25 cellular contexts compared by ENCODE assay signal in the genomic region with DNA sequence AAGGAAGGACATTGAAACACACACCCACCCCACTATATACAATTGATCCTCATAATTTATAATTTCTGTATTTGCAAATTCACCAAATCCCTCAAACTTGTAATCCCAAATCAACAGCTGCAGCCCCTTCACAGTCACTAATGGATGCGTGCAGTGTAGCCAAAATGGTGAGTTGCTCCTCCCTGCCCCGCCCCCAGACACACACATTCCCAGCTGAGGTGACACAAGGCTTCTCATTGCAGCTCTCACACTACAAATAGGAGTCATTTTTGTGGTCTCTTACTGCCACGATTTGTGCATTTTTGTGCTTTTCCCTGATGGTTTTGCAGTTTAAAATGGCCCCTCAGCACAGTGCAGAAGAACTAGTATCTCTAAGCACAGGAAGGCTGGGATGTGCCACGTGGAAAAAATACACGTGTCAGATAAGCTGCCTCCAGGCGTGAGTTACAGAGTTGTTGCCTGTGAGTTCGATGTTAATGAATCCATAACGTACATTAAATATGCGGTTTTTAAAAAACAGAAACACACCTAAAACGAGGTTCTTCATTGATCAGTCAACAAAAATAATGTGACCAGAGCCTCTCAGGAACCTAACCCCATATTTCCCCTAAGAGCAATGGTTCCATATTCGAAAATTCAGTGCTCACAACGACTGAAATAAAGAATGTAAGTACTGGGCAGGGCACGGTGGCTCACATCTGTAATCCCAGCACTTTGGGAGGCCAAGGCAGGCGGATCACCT. TPM values are rescaled to one million over a fixed set of nuclear protein-coding genes. Genes with fewer than 3 reads are reported as not detected.
A peak's percentile ranks its signal among the peaks of the same experiment; 100 is the strongest.
DNase-seq lines count a peak whose midpoint lies in the region; TF ChIP-seq lines count a peak whose summit lies in the region.
"Had no signal": no experiment of that assay in that cellular context is flagged by ENCODE, and none has a peak within 500 bp of the region (broad histone marks: within the 10 kb centered on the region; RNA-seq: fewer than 3 reads in every experiment).

No MANE protein-coding gene starts in this region.

- peaks cover 0 to 38% (median 11%) of the 10 kb centered on the region in 3 donors for H3K4me1 ChIP-seq in esophagus squamous epithelium
- H3K4me1 ChIP-seq: gastrocnemius medialis, lower lobe of right lung had no signal

- DNase-seq in EH (ENCODE audit: low read depth) (peak; percentile 69), M059J (ENCODE audit: low read depth) (peak; percentile 31), chondrocyte (ENCODE audit: low spot score) (peak; percentile 50), substantia nigra (lab: John Stamatoyannopoulos, UW) (no peak), NCI-H2196 (lab: John Stamatoyannopoulos, UW; ENCODE audit: unreplicated experiment) (no peak), ecto neural progenitor cell (ENCODE audit: low spot score) (no peak), MG63 (no peak), esophagus squamous epithelium (lab: John Stamatoyannopoulos, UW) (no peak)
- DNase-seq: activated CD4-positive, alpha-beta T cell treated with anti-CD3 and anti-CD28 coated beads, Interleukin-2, amount 50 U/mL, for 4 hours; activated CD8-positive, alpha-beta memory T cell treated with anti-CD3 and anti-CD28 coated beads, Interleukin-2, amount 10 ng/mL, durations not matched to agents 7 days and 5 days; activated naive CD8-positive, alpha-beta T cell treated with anti-CD3 and anti-CD28 coated beads, Interleukin-2, amount 50 U/mL, for 24 hours; activated T-cell treated with anti-CD3 and anti-CD28 coated beads, Interleukin-2, amount 50 U/mL, for 48 hours; central memory CD4-positive, alpha-beta T cell; DND-41; gastrocnemius medialis; lower lobe of right lung; NCI-H1092; NCI-H187; PC-9; SK-N-SH; stimulated activated naive B cell treated with anti-CD40 and anti-IgM and Interleukin-4, amounts not matched to agents 10 μg/mL and 1 μg/mL and 100 μg/mL, for 72 hours had no signal

- H3K9me3 Mint-ChIP-seq in chondrocyte (ENCODE audit: low read depth): no peaks in the 10 kb centered on the region
- H3K9me3 Mint-ChIP-seq: activated naive CD8-positive, alpha-beta T cell treated with anti-CD3 and anti-CD28 coated beads, Interleukin-2, amount 50 U/mL, for 24 hours; dendritic cell treated with granulocyte-macrophage colony-stimulating factor and Interleukin-4, amounts not matched to agents 40 ng/mL and 50 ng/mL, for 4 days; stimulated activated naive B cell treated with anti-CD40 and anti-IgM and Interleukin-4, amounts not matched to agents 10 μg/mL and 1 μg/mL and 100 μg/mL, for 72 hours; T-helper 1 cell treated with Interleukin-12 subunit alpha and Interleukin-12 subunit beta and Interleukin-4 antibody, amounts not matched to agents 30 μg/mL and 1 μg/mL, for 36 hours had no signal

- H3K9me3 ChIP-seq in MG63 (no peaks in the 10 kb centered on the region), esophagus squamous epithelium (no peaks in the 10 kb centered on the region)
- H3K9me3 ChIP-seq: gastrocnemius medialis, lower lobe of right lung, SK-N-SH, suprapubic skin had no signal

- no peak for TF ChIP-seq POLR2A in esophagus squamous epithelium (IDR thresholded peaks at IDR 0.05)

- WGBS in esophagus squamous epithelium, 2 donors: 78 to 91% methylated on average over 13 to 14 of the region's 14 CpGs

- H3K27me3 ChIP-seq in MG63: no peaks in the 10 kb centered on the region
- H3K27me3 ChIP-seq in esophagus squamous epithelium: no peaks in the 10 kb centered on the region
- H3K27me3 ChIP-seq: gastrocnemius medialis, suprapubic skin had no signal

- no peak overlapping the region for H3K27ac Mint-ChIP-seq in chondrocyte (ENCODE audit: unreplicated experiment)
- H3K27ac Mint-ChIP-seq: activated CD8-positive, alpha-beta memory T cell treated with anti-CD3 and anti-CD28 coated beads, Interleukin-2, amount 10 ng/mL, durations not matched to agents 7 days and 5 days; activated naive CD8-positive, alpha-beta T cell treated with anti-CD3 and anti-CD28 coated beads, Interleukin-2, amount 50 U/mL, for 24 hours; dendritic cell treated with granulocyte-macrophage colony-stimulating factor and Interleukin-4, amounts not matched to agents 40 ng/mL and 50 ng/mL, for 4 days; nephron; stimulated activated naive B cell treated with anti-CD40 and anti-IgM and Interleukin-4, amounts not matched to agents 10 μg/mL and 1 μg/mL and 100 μg/mL, for 72 hours; T-helper 1 cell treated with Interleukin-12 subunit alpha and Interleukin-12 subunit beta and Interleukin-4 antibody, amounts not matched to agents 30 μg/mL and 1 μg/mL, for 36 hours had no signal

- intact Hi-C loops in esophagus squamous epithelium (cut with DNase I): no loop called here

- H3K36me3 ChIP-seq in MG63 (peaks cover 3% of the 10 kb centered on the region; the same call in 1 of the 2 replicates), esophagus squamous epithelium (no peaks in the 10 kb centered on the region)
- H3K36me3 ChIP-seq: gastrocnemius medialis, lower lobe of right lung, suprapubic skin had no signal

- no peaks in the 10 kb centered on the region for H3K36me3 Mint-ChIP-seq in chondrocyte (ENCODE audit: low read depth)
- H3K36me3 Mint-ChIP-seq: activated CD8-positive, alpha-beta memory T cell treated with anti-CD3 and anti-CD28 coated beads, Interleukin-2, amount 10 ng/mL, durations not matched to agents 7 days and 5 days; stimulated activated naive B cell treated with anti-CD40 and anti-IgM and Interleukin-4, amounts not matched to agents 10 μg/mL and 1 μg/mL and 100 μg/mL, for 72 hours had no signal

- no peaks in the 10 kb centered on the region for H3K27me3 Mint-ChIP-seq in chondrocyte (ENCODE audit: low read depth)
- H3K27me3 Mint-ChIP-seq: dendritic cell treated with granulocyte-macrophage colony-stimulating factor and Interleukin-4, amounts not matched to agents 40 ng/mL and 50 ng/mL, for 4 days had no signal

- TF ChIP-seq CTCF in chondrocyte (IDR thresholded peaks at IDR 0.05): no peak
- no peak for TF ChIP-seq CTCF in esophagus squamous epithelium (IDR thresholded peaks at IDR 0.05)

- H3K4me1 Mint-ChIP-seq in chondrocyte (ENCODE audit: low read depth): peaks cover 20% of the 10 kb centered on the region
- H3K4me1 Mint-ChIP-seq: activated naive CD8-positive, alpha-beta T cell treated with anti-CD3 and anti-CD28 coated beads, Interleukin-2, amount 50 U/mL, for 24 hours; nephron; stimulated activated naive B cell treated with anti-CD40 and anti-IgM and Interleukin-4, amounts not matched to agents 10 μg/mL and 1 μg/mL and 100 μg/mL, for 72 hours had no signal

- H3K4me3 Mint-ChIP-seq in chondrocyte (ENCODE audit: unreplicated experiment): no peak overlapping the region
- H3K4me3 Mint-ChIP-seq: activated CD8-positive, alpha-beta memory T cell treated with anti-CD3 and anti-CD28 coated beads, Interleukin-2, amount 10 ng/mL, durations not matched to agents 7 days and 5 days; activated naive CD8-positive, alpha-beta T cell treated with anti-CD3 and anti-CD28 coated beads, Interleukin-2, amount 50 U/mL, for 24 hours; dendritic cell treated with granulocyte-macrophage colony-stimulating factor and Interleukin-4, amounts not matched to agents 40 ng/mL and 50 ng/mL, for 4 days; nephron; stimulated activated naive B cell treated with anti-CD40 and anti-IgM and Interleukin-4, amounts not matched to agents 10 μg/mL and 1 μg/mL and 100 μg/mL, for 72 hours; T-helper 1 cell treated with Interleukin-12 subunit alpha and Interleukin-12 subunit beta and Interleukin-4 antibody, amounts not matched to agents 30 μg/mL and 1 μg/mL, for 36 hours had no signal

- peak overlapping the region; percentile 69 for H3K27ac ChIP-seq in substantia nigra (ENCODE audit: low read depth, low read length, poor library complexity, severe bottlenecking)
- no peak overlapping the region for H3K27ac ChIP-seq in esophagus squamous epithelium
- H3K27ac ChIP-seq: gastrocnemius medialis, lower lobe of right lung, suprapubic skin had no signal

- no peak overlapping the region for H3K4me3 ChIP-seq in MG63
- no peak overlapping the region for H3K4me3 ChIP-seq in esophagus squamous epithelium
- H3K4me3 ChIP-seq: gastrocnemius medialis, lower lobe of right lung, PC-9, suprapubic skin had no signal

RNA-seq across cellular contexts. Expression of gene ATP9A, which starts 8.2 kb away (rescaled TPM):
- total RNA-seq in M059J (2014; rRNA removed; shearing (Covaris generic)): 11.0 and 20.6 TPM in 2 replicates
- 43.1 to 49.6 TPM (median 43.4 TPM) in 3 replicates for total RNA-seq in chondrocyte
- 9.6 and 11.1 TPM in 2 replicates for total RNA-seq in MG63 (2014; rRNA removed; shearing (Covaris generic); ENCODE audit: low replicate concordance)
- 10 to 100 TPM; 17.6 to 28.2 (median 19.5) TPM for total RNA-seq in esophagus squamous epithelium

RNA-seq across cellular contexts. Expression of gene SALL4, which starts 42.4 kb away (rescaled TPM):
- 1.6 and 2.4 TPM in 2 replicates for total RNA-seq in M059J (2014; rRNA removed; shearing (Covaris generic))
- total RNA-seq in chondrocyte: 0.17 to 0.68 TPM (median 0.26 TPM) in 3 replicates
- total RNA-seq in MG63 (2014; rRNA removed; shearing (Covaris generic); ENCODE audit: low replicate concordance): not detected in 2 replicates
- total RNA-seq in esophagus squamous epithelium: under 1 TPM in 3 of 4 donors, not detected in 1; 0.04 to 0.76 (median 0.26) TPM
- total RNA-seq: gastrocnemius medialis had no signal

Comparison
In these comparisons a context has a peak if more than half of its experiments do, and no peak if none do; other contexts are left out.
1. DNase-seq: peak in EH (single experiment), M059J (single experiment) and chondrocyte (single experiment); none in substantia nigra (0 of 49), NCI-H2196 (single experiment), ecto neural progenitor cell (single experiment), MG63 (single experiment) and esophagus squamous epithelium (single experiment).